1 cellular context compared by ENCODE assay signal in the genomic region with DNA sequence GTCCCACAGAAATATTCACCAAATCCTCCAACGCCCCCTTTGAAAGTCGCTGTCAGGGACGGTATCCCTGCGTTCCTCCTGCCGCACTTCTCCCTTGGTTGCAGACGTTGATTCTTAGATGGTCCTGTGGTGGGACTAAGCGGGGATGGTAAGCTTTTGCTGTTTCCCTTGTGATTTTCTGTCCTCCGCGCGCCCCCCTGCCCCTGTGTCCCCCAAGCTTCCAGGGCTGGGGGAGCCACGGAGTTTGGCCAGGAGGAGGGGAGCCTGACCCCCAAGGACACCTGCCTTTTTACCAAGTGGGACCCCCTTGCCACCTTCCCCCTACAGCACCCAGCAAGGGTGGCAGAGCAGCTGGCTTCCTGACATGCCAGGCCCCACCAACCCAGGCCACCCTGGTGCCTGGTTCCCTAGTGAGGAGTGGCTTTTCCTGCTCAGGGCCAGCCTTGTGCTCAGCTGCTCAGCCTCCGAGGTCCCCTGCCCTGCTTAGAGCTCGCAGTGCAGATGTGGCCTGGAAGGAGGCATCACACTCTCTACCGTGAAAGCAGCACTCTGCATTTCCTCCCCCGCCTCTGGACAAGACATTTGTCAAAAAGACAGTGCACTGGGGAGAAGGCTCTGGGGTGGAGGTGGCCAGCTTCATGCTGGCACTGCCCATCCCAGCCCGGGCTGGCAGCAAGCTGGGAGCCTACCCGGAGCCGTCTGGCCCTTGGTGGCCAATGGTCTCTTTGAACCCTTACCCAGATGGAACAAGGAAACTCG.
TF ChIP-seq lines count a peak whose summit lies in the region.

No MANE protein-coding gene starts in this region.

TF ChIP-seq in WTC11, 78 proteins besides CTCF, POLR2A, EP300 and RAD21 (continued from another document):
- TF ChIP-seq ZBTB21 (CRISPR knock-in tag; IDR thresholded peaks at IDR 0.05; ENCODE audit: borderline replicate concordance) (no peak), PRRX2 (CRISPR knock-in tag; IDR thresholded peaks at IDR 0.05) (no peak), NR2C2 (CRISPR knock-in tag; IDR thresholded peaks at IDR 0.05) (no peak), ZNF232 (CRISPR knock-in tag; IDR thresholded peaks at IDR 0.05) (no peak), OVOL2 (CRISPR knock-in tag; IDR thresholded peaks at IDR 0.05; ENCODE audit: borderline replicate concordance) (no peak), NFE2L1 (CRISPR knock-in tag; IDR thresholded peaks at IDR 0.05) (no peak), GTF2I (CRISPR knock-in tag; conservative IDR thresholded peaks at IDR 0.05) (no peak), CREM (CRISPR knock-in tag; IDR thresholded peaks at IDR 0.05) (no peak), ZNF671 (CRISPR knock-in tag; IDR thresholded peaks at IDR 0.05) (no peak), FOXJ3 (CRISPR knock-in tag; IDR thresholded peaks at IDR 0.05; ENCODE audit: borderline replicate concordance) (no peak), TEAD1 (CRISPR knock-in tag; IDR thresholded peaks at IDR 0.05) (no peak), TCF7 (CRISPR knock-in tag; IDR thresholded peaks at IDR 0.05; ENCODE audit: low read depth) (no peak)
- TF ChIP-seq, protein P1, sequence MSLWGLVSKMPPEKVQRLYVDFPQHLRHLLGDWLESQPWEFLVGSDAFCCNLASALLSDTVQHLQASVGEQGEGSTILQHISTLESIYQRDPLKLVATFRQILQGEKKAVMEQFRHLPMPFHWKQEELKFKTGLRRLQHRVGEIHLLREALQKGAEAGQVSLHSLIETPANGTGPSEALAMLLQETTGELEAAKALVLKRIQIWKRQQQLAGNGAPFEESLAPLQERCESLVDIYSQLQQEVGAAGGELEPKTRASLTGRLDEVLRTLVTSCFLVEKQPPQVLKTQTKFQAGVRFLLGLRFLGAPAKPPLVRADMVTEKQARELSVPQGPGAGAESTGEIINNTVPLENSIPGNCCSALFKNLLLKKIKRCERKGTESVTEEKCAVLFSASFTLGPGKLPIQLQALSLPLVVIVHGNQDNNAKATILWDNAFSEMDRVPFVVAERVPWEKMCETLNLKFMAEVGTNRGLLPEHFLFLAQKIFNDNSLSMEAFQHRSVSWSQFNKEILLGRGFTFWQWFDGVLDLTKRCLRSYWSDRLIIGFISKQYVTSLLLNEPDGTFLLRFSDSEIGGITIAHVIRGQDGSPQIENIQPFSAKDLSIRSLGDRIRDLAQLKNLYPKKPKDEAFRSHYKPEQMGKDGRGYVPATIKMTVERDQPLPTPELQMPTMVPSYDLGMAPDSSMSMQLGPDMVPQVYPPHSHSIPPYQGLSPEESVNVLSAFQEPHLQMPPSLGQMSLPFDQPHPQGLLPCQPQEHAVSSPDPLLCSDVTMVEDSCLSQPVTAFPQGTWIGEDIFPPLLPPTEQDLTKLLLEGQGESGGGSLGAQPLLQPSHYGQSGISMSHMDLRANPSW (CRISPR knock-in tag; conservative IDR thresholded peaks at IDR 0.05; ENCODE audit: low read depth) = no peak
- TF ChIP-seq, protein P2, sequence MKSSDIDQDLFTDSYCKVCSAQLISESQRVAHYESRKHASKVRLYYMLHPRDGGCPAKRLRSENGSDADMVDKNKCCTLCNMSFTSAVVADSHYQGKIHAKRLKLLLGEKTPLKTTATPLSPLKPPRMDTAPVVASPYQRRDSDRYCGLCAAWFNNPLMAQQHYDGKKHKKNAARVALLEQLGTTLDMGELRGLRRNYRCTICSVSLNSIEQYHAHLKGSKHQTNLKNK (CRISPR knock-in tag; IDR thresholded peaks at IDR 0.05) = no peak
- TF ChIP-seq, protein P3, sequence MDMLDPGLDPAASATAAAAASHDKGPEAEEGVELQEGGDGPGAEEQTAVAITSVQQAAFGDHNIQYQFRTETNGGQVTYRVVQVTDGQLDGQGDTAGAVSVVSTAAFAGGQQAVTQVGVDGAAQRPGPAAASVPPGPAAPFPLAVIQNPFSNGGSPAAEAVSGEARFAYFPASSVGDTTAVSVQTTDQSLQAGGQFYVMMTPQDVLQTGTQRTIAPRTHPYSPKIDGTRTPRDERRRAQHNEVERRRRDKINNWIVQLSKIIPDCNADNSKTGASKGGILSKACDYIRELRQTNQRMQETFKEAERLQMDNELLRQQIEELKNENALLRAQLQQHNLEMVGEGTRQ (CRISPR knock-in tag; IDR thresholded peaks at IDR 0.05) = no peak
- TF ChIP-seq, protein P4, sequence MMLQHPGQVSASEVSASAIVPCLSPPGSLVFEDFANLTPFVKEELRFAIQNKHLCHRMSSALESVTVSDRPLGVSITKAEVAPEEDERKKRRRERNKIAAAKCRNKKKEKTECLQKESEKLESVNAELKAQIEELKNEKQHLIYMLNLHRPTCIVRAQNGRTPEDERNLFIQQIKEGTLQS (CRISPR knock-in tag; conservative IDR thresholded peaks at IDR 0.05) = no peak
- TF ChIP-seq, protein P5, sequence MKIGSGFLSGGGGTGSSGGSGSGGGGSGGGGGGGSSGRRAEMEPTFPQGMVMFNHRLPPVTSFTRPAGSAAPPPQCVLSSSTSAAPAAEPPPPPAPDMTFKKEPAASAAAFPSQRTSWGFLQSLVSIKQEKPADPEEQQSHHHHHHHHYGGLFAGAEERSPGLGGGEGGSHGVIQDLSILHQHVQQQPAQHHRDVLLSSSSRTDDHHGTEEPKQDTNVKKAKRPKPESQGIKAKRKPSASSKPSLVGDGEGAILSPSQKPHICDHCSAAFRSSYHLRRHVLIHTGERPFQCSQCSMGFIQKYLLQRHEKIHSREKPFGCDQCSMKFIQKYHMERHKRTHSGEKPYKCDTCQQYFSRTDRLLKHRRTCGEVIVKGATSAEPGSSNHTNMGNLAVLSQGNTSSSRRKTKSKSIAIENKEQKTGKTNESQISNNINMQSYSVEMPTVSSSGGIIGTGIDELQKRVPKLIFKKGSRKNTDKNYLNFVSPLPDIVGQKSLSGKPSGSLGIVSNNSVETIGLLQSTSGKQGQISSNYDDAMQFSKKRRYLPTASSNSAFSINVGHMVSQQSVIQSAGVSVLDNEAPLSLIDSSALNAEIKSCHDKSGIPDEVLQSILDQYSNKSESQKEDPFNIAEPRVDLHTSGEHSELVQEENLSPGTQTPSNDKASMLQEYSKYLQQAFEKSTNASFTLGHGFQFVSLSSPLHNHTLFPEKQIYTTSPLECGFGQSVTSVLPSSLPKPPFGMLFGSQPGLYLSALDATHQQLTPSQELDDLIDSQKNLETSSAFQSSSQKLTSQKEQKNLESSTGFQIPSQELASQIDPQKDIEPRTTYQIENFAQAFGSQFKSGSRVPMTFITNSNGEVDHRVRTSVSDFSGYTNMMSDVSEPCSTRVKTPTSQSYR (CRISPR knock-in tag; IDR thresholded peaks at IDR 0.05) = no peak
- TF ChIP-seq, protein P6, sequence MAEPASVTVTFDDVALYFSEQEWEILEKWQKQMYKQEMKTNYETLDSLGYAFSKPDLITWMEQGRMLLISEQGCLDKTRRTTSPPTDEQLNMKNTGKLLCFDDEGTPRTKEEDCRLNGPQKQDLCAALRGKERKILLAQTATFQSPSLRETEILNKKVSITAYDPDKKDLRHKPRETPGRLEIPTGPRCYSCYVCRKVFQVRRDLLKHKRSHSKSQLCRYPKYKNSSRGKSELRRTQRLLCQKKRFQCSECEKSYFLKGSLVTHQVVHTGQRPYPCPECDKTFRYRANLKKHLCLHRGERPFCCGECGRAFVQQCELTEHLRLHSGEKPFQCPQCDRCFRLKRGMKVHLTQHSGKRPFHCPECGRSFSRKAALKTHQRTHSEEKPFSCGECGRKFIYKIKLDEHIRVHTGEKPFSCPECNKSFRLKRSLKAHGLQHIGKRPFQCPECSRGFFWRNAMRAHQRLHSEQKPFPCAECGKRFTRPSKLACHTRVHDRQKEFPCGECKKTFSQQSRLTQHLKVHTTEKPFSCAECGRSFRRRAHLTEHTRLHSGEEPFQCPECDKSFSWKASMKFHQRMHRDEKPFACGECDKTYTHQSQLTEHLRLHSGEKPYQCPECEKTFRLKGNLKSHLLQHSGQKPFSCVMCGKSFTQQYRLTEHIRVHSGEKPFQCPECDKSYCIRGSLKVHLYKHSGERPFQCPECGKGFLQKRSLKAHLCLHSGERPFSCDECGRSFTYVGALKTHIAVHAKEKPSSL (CRISPR knock-in tag; conservative IDR thresholded peaks at IDR 0.05) = no peak
TF ChIP-seq in WTC11: peak in this region for 0.
